Comparison of ENCODE assay signal across 1 cellular context in genomic region chr6:30571085-30572077, GRCh38.
TF ChIP-seq lines count a peak whose summit lies in the region.

Gene ABCF1, plus strand, starts transcription at chr6:30571442. Its CDS starts 46 bp downstream, at chr6:30571488.

TF ChIP-seq in HEK293, 187 proteins besides CTCF, POLR2A, EP300 and RAD21 (continued from another document and continues in another):
- TF ChIP-seq ZNF707 (tag by site-specific recombination; IDR thresholded peaks at IDR 0.05) = no peak
- TF ChIP-seq ZNF266 (tag by site-specific recombination; IDR thresholded peaks at IDR 0.05; ENCODE audit: low read depth) = 0 out of 2 replicates have a peak, but pooled peaks have one; percentile 6
- TF ChIP-seq, protein P1, sequence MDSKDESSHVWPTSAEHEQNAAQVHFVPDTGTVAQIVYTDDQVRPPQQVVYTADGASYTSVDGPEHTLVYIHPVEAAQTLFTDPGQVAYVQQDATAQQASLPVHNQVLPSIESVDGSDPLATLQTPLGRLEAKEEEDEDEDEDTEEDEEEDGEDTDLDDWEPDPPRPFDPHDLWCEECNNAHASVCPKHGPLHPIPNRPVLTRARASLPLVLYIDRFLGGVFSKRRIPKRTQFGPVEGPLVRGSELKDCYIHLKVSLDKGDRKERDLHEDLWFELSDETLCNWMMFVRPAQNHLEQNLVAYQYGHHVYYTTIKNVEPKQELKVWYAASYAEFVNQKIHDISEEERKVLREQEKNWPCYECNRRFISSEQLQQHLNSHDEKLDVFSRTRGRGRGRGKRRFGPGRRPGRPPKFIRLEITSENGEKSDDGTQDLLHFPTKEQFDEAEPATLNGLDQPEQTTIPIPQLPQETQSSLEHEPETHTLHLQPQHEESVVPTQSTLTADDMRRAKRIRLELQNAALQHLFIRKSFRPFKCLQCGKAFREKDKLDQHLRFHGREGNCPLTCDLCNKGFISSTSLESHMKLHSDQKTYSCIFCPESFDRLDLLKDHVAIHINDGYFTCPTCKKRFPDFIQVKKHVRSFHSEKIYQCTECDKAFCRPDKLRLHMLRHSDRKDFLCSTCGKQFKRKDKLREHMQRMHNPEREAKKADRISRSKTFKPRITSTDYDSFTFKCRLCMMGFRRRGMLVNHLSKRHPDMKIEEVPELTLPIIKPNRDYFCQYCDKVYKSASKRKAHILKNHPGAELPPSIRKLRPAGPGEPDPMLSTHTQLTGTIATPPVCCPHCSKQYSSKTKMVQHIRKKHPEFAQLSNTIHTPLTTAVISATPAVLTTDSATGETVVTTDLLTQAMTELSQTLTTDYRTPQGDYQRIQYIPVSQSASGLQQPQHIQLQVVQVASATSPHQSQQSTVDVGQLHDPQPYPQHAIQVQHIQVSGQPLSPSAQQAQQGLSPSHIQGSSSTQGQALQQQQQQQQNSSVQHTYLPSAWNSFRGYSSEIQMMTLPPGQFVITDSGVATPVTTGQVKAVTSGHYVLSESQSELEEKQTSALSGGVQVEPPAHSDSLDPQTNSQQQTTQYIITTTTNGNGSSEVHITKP (tag by site-specific recombination; IDR thresholded peaks at IDR 0.05) = peak; percentile 74
- no peak for TF ChIP-seq TCF7L2 (IDR thresholded peaks at IDR 0.05; ENCODE audit: borderline replicate concordance, low read depth, low read length)
- TF ChIP-seq ZNF510 (tag by site-specific recombination; IDR thresholded peaks at IDR 0.05; ENCODE audit: insufficient replicate concordance) = no peak
- TF ChIP-seq, protein P2, sequence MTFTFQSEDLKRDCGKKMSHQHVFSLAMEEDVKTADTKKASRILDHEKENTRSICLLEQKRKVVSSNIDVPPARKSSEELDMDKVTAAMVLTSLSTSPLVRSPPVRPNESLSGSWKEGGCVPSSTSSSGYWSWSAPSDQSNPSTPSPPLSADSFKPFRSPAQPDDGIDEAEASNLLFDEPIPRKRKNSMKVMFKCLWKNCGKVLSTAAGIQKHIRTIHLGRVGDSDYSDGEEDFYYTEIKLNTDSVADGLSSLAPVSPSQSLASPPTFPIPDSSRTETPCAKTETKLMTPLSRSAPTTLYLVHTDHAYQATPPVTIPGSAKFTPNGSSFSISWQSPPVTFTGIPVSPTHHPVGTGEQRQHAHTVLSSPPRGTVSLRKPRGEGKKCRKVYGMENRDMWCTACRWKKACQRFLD (tag by site-specific recombination; IDR thresholded peaks at IDR 0.05) = no peak
- no peak for TF ChIP-seq ZBTB1 (tag by site-specific recombination; IDR thresholded peaks at IDR 0.05)
- no peak for TF ChIP-seq ZNF121 (tag by site-specific recombination; IDR thresholded peaks at IDR 0.05)
- TF ChIP-seq REPIN1 (tag by site-specific recombination; IDR thresholded peaks at IDR 0.05; ENCODE audit: low read depth) = no peak
- no peak for TF ChIP-seq ZNF501 (tag by site-specific recombination; IDR thresholded peaks at IDR 0.05)
- no peak for TF ChIP-seq MEIS1 (CRISPR knock-in tag; IDR thresholded peaks at IDR 0.05; ENCODE audit: borderline replicate concordance)
- no peak for TF ChIP-seq ZNF837 (tag by site-specific recombination; IDR thresholded peaks at IDR 0.05)
- no peak for TF ChIP-seq ZNF658 (tag by site-specific recombination; IDR thresholded peaks at IDR 0.05)
- TF ChIP-seq ZBTB7A (tag by site-specific recombination; IDR thresholded peaks at IDR 0.05; ENCODE audit: low read depth) = no peak
- no peak; the same call in 1 of the 2 replicates for TF ChIP-seq ZNF843 (tag by site-specific recombination; IDR thresholded peaks at IDR 0.05)
- TF ChIP-seq GLIS2 (tag by site-specific recombination; IDR thresholded peaks at IDR 0.05) = peak; percentile 75; the same call in 1 of the 2 replicates
- 0 out of 2 replicates have a peak, but pooled peaks have one; percentile 24 for TF ChIP-seq ZFP69B (tag by site-specific recombination; IDR thresholded peaks at IDR 0.05)
- TF ChIP-seq ZNF433 (tag by site-specific recombination; IDR thresholded peaks at IDR 0.05; ENCODE audit: low read depth) = no peak
- no peak for TF ChIP-seq ZNF239 (tag by site-specific recombination; IDR thresholded peaks at IDR 0.05)
- TF ChIP-seq KLF8 (tag by site-specific recombination; IDR thresholded peaks at IDR 0.05) = peak; percentile 76
- no peak for TF ChIP-seq ZNF214 (tag by site-specific recombination; IDR thresholded peaks at IDR 0.05; ENCODE audit: borderline replicate concordance)
- TF ChIP-seq ZFHX2 (tag by site-specific recombination; conservative IDR thresholded peaks at IDR 0.05) = peak; percentile 52
- TF ChIP-seq, protein P3, sequence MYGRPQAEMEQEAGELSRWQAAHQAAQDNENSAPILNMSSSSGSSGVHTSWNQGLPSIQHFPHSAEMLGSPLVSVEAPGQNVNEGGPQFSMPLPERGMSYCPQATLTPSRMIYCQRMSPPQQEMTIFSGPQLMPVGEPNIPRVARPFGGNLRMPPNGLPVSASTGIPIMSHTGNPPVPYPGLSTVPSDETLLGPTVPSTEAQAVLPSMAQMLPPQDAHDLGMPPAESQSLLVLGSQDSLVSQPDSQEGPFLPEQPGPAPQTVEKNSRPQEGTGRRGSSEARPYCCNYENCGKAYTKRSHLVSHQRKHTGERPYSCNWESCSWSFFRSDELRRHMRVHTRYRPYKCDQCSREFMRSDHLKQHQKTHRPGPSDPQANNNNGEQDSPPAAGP (tag by site-specific recombination; IDR thresholded peaks at IDR 0.05) = peak; percentile 63; the same call in 1 of the 2 replicates
- TF ChIP-seq ZBTB44 (tag by site-specific recombination; IDR thresholded peaks at IDR 0.05) = no peak
- peak; percentile 29; the same call in 1 of the 2 replicates for TF ChIP-seq IKZF3 (tag by site-specific recombination; IDR thresholded peaks at IDR 0.05)
- TF ChIP-seq HOXA7 (CRISPR knock-in tag; IDR thresholded peaks at IDR 0.05; ENCODE audit: borderline replicate concordance) = no peak
- TF ChIP-seq, protein P4, sequence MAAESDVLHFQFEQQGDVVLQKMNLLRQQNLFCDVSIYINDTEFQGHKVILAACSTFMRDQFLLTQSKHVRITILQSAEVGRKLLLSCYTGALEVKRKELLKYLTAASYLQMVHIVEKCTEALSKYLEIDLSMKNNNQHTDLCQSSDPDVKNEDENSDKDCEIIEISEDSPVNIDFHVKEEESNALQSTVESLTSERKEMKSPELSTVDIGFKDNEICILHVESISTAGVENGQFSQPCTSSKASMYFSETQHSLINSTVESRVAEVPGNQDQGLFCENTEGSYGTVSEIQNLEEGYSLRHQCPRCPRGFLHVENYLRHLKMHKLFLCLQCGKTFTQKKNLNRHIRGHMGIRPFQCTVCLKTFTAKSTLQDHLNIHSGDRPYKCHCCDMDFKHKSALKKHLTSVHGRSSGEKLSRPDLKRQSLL (tag by site-specific recombination; IDR thresholded peaks at IDR 0.05) = no peak
- TF ChIP-seq ZNF654 (tag by site-specific recombination; IDR thresholded peaks at IDR 0.05; ENCODE audit: low read depth) = no peak
- TF ChIP-seq HOXD13 (CRISPR knock-in tag; IDR thresholded peaks at IDR 0.05; ENCODE audit: borderline replicate concordance) = peak; percentile 46; the same call in 1 of the 2 replicates
- peak; percentile 88; the same call in 1 of the 2 replicates for TF ChIP-seq PBX3 (CRISPR knock-in tag; IDR thresholded peaks at IDR 0.05)
- peak; percentile 68 for TF ChIP-seq SP7 (tag by site-specific recombination; IDR thresholded peaks at IDR 0.05)
- no peak for TF ChIP-seq TRIM28 (IDR thresholded peaks at IDR 0.05; ENCODE audit: borderline replicate concordance, low read length)
- no peak for TF ChIP-seq ZFP3 (tag by site-specific recombination; IDR thresholded peaks at IDR 0.05; ENCODE audit: low read depth)
- TF ChIP-seq ZNF169 (tag by site-specific recombination; IDR thresholded peaks at IDR 0.05) = no peak
- TF ChIP-seq ZNF26 (tag by site-specific recombination; IDR thresholded peaks at IDR 0.05) = no peak
- no peak for TF ChIP-seq ZNF548 (tag by site-specific recombination; IDR thresholded peaks at IDR 0.05)
- no peak for TF ChIP-seq ZNF184 (tag by site-specific recombination; IDR thresholded peaks at IDR 0.05)
- TF ChIP-seq ZSCAN23 (tag by site-specific recombination; IDR thresholded peaks at IDR 0.05) = no peak; the same call in 1 of the 2 replicates
- peak; percentile 79 for TF ChIP-seq ZBTB10 (tag by site-specific recombination; IDR thresholded peaks at IDR 0.05)
- TF ChIP-seq ZNF623 (tag by site-specific recombination; IDR thresholded peaks at IDR 0.05) = no peak
- peak; percentile 82 for TF ChIP-seq PATZ1 (tag by site-specific recombination; IDR thresholded peaks at IDR 0.05)
